ENCODE assay signal across 12 cellular contexts in the genomic region with DNA sequence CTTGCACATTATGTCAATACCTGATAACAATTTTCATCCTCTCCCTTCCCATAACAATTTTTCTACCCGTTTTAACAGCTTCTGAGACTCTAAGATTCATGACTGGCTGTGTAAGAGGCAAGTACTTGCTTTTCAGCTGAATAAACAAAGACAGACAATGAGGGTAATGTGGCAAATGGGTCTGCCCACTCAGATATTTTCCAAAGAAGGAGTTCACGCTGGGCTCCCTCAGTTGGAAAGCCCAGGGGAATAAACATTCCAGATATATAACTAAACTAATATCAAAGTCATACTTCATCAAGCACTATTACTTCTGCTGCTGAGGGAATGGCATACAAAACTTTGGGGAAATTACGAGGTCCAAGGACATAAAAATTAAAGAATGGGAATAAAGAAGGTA. TPM values are rescaled to one million over a fixed set of nuclear protein-coding genes. Genes with fewer than 3 reads are reported as not detected.
A peak's percentile ranks its signal among the peaks of the same experiment; 100 is the strongest.
DNase-seq lines count a peak whose midpoint lies in the region; ATAC-seq and TF ChIP-seq lines count a peak whose summit lies in the region.
"Had no signal": no experiment of that assay in that cellular context is flagged by ENCODE, and none has a peak within 500 bp of the region (broad histone marks: within the 10 kb centered on the region; RNA-seq: fewer than 3 reads in every experiment).

No MANE protein-coding gene starts in this region.

- no peak for TF ChIP-seq EP300 in ovary (IDR thresholded peaks at IDR 0.05)

- 21 to 54% methylated on average over 2 to 3 of the region's 3 CpGs for WGBS in endodermal cell (ENCODE audit: insufficient coverage in 1 of 2, insufficient read length in 1 of 2), 2 experiments
- WGBS in ovary, 3 donors = 75 to 83% (median 78%) methylated on average over 3 of the region's 3 CpGs

- H3K4me3 ChIP-seq in HEK293 (ENCODE audit: low read depth, low read length) = no peak overlapping the region
- H3K4me3 ChIP-seq in endodermal cell (ENCODE audit: low read length) = peak overlapping the region; percentile 21
- H3K4me3 ChIP-seq in ovary = no peak overlapping the region

- ATAC-seq in GM21737 (IDR thresholded peaks at IDR 0.05; ENCODE audit: unreplicated experiment) (no peak), HG03095 (IDR thresholded peaks at IDR 0.05; ENCODE audit: unreplicated experiment) (no peak), HG02973 (IDR thresholded peaks at IDR 0.05; ENCODE audit: unreplicated experiment) (no peak)
- ATAC-seq: stimulated activated effector memory CD8-positive, alpha-beta T cell treated with anti-CD3 and anti-CD28 coated beads, Interleukin-12 subunit alpha, Interleukin-12 subunit beta, amount 100 ng/mL, for 72 hours had no signal

- H3K27me3 ChIP-seq in endodermal cell (ENCODE audit: control insufficient read depth, insufficient read depth, low read length, poor library complexity, severe bottlenecking) = peaks cover 97% of the 10 kb centered on the region
- H3K27me3 ChIP-seq in ovary = no peaks in the 10 kb centered on the region

- H3K9me3 ChIP-seq in HEK293 (ENCODE audit: control insufficient read depth, insufficient read depth, low read depth, low read length) = no peaks in the 10 kb centered on the region
- H3K9me3 ChIP-seq in endodermal cell (ENCODE audit: control insufficient read depth, low read length) = no peaks in the 10 kb centered on the region
- no peaks in the 10 kb centered on the region for H3K9me3 ChIP-seq in ovary

- H3K27me3 Mint-ChIP-seq in endodermal cell (ENCODE audit: insufficient read depth) = peaks cover 43% of the 10 kb centered on the region
- H3K27me3 Mint-ChIP-seq: naive B cell had no signal

- peaks cover 21% of the 10 kb centered on the region for H3K4me1 ChIP-seq in HEK293 (ENCODE audit: control insufficient read depth, insufficient read depth, low read length)
- H3K4me1 ChIP-seq in endodermal cell (ENCODE audit: control insufficient read depth, insufficient read depth, low read length) = peaks cover 15% of the 10 kb centered on the region
- no peaks in the 10 kb centered on the region for H3K4me1 ChIP-seq in ovary (ENCODE audit: insufficient read depth)

- H3K36me3 Mint-ChIP-seq in endodermal cell (ENCODE audit: low read depth) = peaks cover 3% of the 10 kb centered on the region
- H3K36me3 Mint-ChIP-seq: naive B cell; stimulated activated effector memory CD8-positive, alpha-beta T cell treated with anti-CD3 and anti-CD28 coated beads, Interleukin-12 subunit alpha, Interleukin-12 subunit beta, amount 100 ng/mL, for 72 hours had no signal

- intact Hi-C loops in ovary (cut with DNase I) = no loop called here

- H3K9ac ChIP-seq in endodermal cell (ENCODE audit: extremely low read depth, low read length, poor library complexity, severe bottlenecking) = no peak overlapping the region

- DNase-seq in NCI-H2227 treated with DMSO at 0.1 percent for 48 hours (lab: John Stamatoyannopoulos, UW) (peak; percentile 12), endodermal cell (no peak), renal cortical epithelial cell (ENCODE audit: low read depth) (peak; percentile 72), ovary (no peak)
- DNase-seq: amniotic stem cell, naive B cell, OCI-M1 had no signal

- TF ChIP-seq POLR2A in ovary (IDR thresholded peaks at IDR 0.05) = no peak

- POLR2A ChIA-PET in HEK293 (lab: Yijun Ruan, JAX) = no interaction called here

- H3K36me3 ChIP-seq in HEK293 (ENCODE audit: control insufficient read depth in 2 of 2, insufficient read depth in 1 of 2, low read length in 2 of 2) (no peaks in the 10 kb centered on the region), endodermal cell (ENCODE audit: control insufficient read depth, insufficient read depth, low read length) (no peaks in the 10 kb centered on the region), ovary (no peaks in the 10 kb centered on the region)

- no peak overlapping the region for H3K27ac Mint-ChIP-seq in endodermal cell
- H3K27ac Mint-ChIP-seq: naive B cell; stimulated activated effector memory CD8-positive, alpha-beta T cell treated with anti-CD3 and anti-CD28 coated beads, Interleukin-12 subunit alpha, Interleukin-12 subunit beta, amount 100 ng/mL, for 72 hours had no signal

- H3K4me3 Mint-ChIP-seq in endodermal cell = no peak overlapping the region
- H3K4me3 Mint-ChIP-seq: naive B cell; stimulated activated effector memory CD8-positive, alpha-beta T cell treated with anti-CD3 and anti-CD28 coated beads, Interleukin-12 subunit alpha, Interleukin-12 subunit beta, amount 100 ng/mL, for 72 hours had no signal

- CTCF ChIA-PET in HEK293 (lab: Yijun Ruan, JAX) = no interaction called here

- no peak overlapping the region for H3K27ac ChIP-seq in HEK293 (ENCODE audit: extremely low read depth, low read depth, low read length)
- H3K27ac ChIP-seq in endodermal cell (ENCODE audit: low read depth, low read length) = peak overlapping the region; percentile 80
- H3K27ac ChIP-seq in ovary = no peak overlapping the region

- H3K9me3 Mint-ChIP-seq in endodermal cell = peaks cover 7% of the 10 kb centered on the region
- H3K9me3 Mint-ChIP-seq: stimulated activated effector memory CD8-positive, alpha-beta T cell treated with anti-CD3 and anti-CD28 coated beads, Interleukin-12 subunit alpha, Interleukin-12 subunit beta, amount 100 ng/mL, for 72 hours had no signal

- peaks cover 23% of the 10 kb centered on the region for H3K4me1 Mint-ChIP-seq in endodermal cell

- TF ChIP-seq CTCF in HEK293 (tag by site-specific recombination; IDR thresholded peaks at IDR 0.05) (no peak), endodermal cell (conservative IDR thresholded peaks at IDR 0.05) (no peak), ovary (IDR thresholded peaks at IDR 0.05) (no peak)

TF ChIP-seq in HEK293, 187 proteins besides CTCF, POLR2A, EP300 and RAD21 (continues in another document):
- TF ChIP-seq ZEB2 (tag by site-specific recombination; IDR thresholded peaks at IDR 0.05) (peak; percentile 50; the same call in 1 of the 2 replicates), ZNF561 (tag by site-specific recombination; IDR thresholded peaks at IDR 0.05; ENCODE audit: borderline replicate concordance) (0 out of 2 replicates have a peak, but pooled peaks have one; percentile 58), ZNF670 (tag by site-specific recombination; IDR thresholded peaks at IDR 0.05; ENCODE audit: low read depth) (no peak), ZNF560 (tag by site-specific recombination; IDR thresholded peaks at IDR 0.05; ENCODE audit: borderline replicate concordance) (no peak), OSR2 (tag by site-specific recombination; IDR thresholded peaks at IDR 0.05) (peak; percentile 84), ZNF48 (tag by site-specific recombination; IDR thresholded peaks at IDR 0.05) (no peak), ZFHX2 (tag by site-specific recombination; conservative IDR thresholded peaks at IDR 0.05) (peak; percentile 44), IKZF3 (tag by site-specific recombination; IDR thresholded peaks at IDR 0.05) (peak; percentile 82), ZNF658 (tag by site-specific recombination; IDR thresholded peaks at IDR 0.05) (no peak), ZSCAN30 (tag by site-specific recombination; IDR thresholded peaks at IDR 0.05) (peak; percentile 70; the same call in 1 of the 2 replicates), ZNF423 (tag by site-specific recombination; IDR thresholded peaks at IDR 0.05) (peak; percentile 41; the same call in 1 of the 2 replicates), SP7 (tag by site-specific recombination; IDR thresholded peaks at IDR 0.05) (0 out of 2 replicates have a peak, but pooled peaks have one; percentile 21), ZIC2 (tag by site-specific recombination; IDR thresholded peaks at IDR 0.05) (peak; percentile 58)
- TF ChIP-seq, protein P1, sequence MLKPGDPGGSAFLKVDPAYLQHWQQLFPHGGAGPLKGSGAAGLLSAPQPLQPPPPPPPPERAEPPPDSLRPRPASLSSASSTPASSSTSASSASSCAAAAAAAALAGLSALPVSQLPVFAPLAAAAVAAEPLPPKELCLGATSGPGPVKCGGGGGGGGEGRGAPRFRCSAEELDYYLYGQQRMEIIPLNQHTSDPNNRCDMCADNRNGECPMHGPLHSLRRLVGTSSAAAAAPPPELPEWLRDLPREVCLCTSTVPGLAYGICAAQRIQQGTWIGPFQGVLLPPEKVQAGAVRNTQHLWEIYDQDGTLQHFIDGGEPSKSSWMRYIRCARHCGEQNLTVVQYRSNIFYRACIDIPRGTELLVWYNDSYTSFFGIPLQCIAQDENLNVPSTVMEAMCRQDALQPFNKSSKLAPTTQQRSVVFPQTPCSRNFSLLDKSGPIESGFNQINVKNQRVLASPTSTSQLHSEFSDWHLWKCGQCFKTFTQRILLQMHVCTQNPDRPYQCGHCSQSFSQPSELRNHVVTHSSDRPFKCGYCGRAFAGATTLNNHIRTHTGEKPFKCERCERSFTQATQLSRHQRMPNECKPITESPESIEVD (tag by site-specific recombination; IDR thresholded peaks at IDR 0.05) = peak; percentile 81; the same call in 1 of the 2 replicates
- TF ChIP-seq, protein P2, sequence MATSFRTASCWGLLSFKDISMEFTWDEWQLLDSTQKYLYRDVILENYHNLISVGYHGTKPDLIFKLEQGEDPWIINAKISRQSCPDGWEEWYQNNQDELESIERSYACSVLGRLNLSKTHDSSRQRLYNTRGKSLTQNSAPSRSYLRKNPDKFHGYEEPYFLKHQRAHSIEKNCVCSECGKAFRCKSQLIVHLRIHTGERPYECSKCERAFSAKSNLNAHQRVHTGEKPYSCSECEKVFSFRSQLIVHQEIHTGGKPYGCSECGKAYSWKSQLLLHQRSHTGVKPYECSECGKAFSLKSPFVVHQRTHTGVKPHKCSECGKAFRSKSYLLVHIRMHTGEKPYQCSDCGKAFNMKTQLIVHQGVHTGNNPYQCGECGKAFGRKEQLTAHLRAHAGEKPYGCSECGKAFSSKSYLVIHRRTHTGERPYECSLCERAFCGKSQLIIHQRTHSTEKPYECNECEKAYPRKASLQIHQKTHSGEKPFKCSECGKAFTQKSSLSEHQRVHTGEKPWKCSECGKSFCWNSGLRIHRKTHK (tag by site-specific recombination; IDR thresholded peaks at IDR 0.05) = no peak

RNA-seq across cellular contexts. Expression of a gene that starts 24.4 kb away (rescaled TPM):
- 10 to 100 TPM in 1 of 2 donors, 1 to 10 TPM in 1; 5.0 to 10.7 TPM for total RNA-seq in endodermal cell
- polyA plus RNA-seq in endodermal cell (2013, experiment 1 of 2) = 15.5 TPM
- polyA plus RNA-seq in endodermal cell (2013, experiment 2 of 2) = 16.7 TPM
- total RNA-seq in renal cortical epithelial cell = 16.5 and 28.0 TPM in 2 replicates
- 10 to 100 TPM; 12.6 to 20.8 (median 14.6) TPM for total RNA-seq in ovary
- polyA plus RNA-seq in ovary = 10 to 100 TPM in 1 of 2 donors, 1 to 10 TPM in 1; 9.9 to 27.3 TPM

Comparison
In these comparisons a context has a peak if more than half of its experiments do, and no peak if none do; other contexts are left out.
1. DNase-seq: peak in NCI-H2227 treated with DMSO at 0.1 percent for 48 hours (single experiment) and renal cortical epithelial cell (single experiment); none in endodermal cell (single experiment) and ovary (0 of 5).